Comparison of ENCODE assay signal across 1 cellular context in the genomic region with DNA sequence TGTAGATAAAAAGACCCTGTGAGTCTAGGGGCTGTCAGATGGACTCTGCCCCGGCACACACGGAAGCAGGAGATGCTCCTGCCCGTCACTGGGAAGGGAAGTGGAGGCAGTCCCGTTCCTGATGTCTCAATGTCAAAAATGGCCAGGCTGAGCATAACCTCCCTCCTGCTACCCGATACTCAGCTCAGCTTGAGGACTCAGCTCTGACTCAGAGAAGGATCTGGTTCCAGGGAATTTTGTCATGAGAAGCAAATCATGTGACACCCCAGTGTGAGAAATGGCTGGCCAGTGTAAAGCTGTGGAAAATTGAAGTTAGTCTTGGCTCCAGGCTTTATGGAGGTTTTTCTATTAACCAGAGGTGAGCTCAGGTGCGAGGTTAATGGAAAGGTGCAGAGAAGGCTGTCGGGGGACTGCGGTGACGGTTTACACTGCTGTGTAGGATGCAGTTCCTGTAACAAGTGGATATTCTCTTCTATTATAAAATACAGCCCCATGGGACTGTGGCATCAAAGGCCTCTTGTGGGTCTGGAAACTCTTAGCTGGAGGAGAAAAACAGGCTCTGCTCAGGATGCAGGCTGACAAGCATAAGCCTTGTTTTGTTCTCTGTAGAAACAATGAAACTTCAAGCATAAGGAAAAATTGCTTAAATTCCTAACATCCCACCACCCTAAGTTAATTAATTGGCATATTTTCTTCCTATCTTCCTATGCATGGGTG.
TF ChIP-seq lines count a peak whose summit lies in the region.

No MANE protein-coding gene starts in this region.

TF ChIP-seq in HCT116, 20 proteins besides CTCF, POLR2A, EP300 and RAD21 (continued from another document):
- TF ChIP-seq, protein P1, sequence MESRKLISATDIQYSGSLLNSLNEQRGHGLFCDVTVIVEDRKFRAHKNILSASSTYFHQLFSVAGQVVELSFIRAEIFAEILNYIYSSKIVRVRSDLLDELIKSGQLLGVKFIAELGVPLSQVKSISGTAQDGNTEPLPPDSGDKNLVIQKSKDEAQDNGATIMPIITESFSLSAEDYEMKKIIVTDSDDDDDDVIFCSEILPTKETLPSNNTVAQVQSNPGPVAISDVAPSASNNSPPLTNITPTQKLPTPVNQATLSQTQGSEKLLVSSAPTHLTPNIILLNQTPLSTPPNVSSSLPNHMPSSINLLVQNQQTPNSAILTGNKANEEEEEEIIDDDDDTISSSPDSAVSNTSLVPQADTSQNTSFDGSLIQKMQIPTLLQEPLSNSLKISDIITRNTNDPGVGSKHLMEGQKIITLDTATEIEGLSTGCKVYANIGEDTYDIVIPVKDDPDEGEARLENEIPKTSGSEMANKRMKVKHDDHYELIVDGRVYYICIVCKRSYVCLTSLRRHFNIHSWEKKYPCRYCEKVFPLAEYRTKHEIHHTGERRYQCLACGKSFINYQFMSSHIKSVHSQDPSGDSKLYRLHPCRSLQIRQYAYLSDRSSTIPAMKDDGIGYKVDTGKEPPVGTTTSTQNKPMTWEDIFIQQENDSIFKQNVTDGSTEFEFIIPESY (IDR thresholded peaks at IDR 0.05; ENCODE audit: extremely low read depth, insufficient replicate concordance, low read length), result no peak
- TF ChIP-seq EZH2phosphoT487 (IDR thresholded peaks at IDR 0.05; ENCODE audit: borderline replicate concordance) (no peak), ZFX (IDR thresholded peaks at IDR 0.05) (no peak), FOSL1 (IDR thresholded peaks at IDR 0.05; ENCODE audit: low read depth) (peak; percentile 73; the same call in 1 of the 2 replicates), SIN3A (IDR thresholded peaks at IDR 0.05; ENCODE audit: low read depth) (no peak)
